Comparison of ENCODE assay signal across 31 cellular contexts in the genomic region with DNA sequence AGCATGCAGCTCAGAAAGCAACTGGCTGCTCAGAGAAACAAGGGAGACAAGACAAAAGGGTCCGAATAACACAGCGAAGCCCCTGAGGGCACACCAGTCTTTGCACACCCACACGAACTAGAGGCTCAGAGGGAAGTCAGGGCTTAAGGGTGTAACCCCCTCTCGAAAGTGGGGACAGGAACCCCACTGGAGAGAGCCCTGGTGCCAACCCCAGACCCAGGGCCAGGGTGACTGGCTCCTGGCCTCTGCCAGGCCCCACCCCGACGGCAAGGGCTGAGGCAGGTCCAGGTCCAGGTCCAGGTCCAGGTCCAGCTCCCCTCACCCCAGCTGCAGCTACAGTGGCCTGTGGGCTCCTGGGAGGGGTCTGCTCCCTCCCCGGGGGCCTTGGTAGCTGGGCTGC. TPM values are rescaled to one million over a fixed set of nuclear protein-coding genes. Genes with fewer than 3 reads are reported as not detected.
DNase-seq lines count a peak whose midpoint lies in the region; ATAC-seq and TF ChIP-seq lines count a peak whose summit lies in the region.
"Had no signal": no experiment of that assay in that cellular context is flagged by ENCODE, and none has a peak within 500 bp of the region (broad histone marks: within the 10 kb centered on the region; RNA-seq: fewer than 3 reads in every experiment).

No MANE protein-coding gene starts in this region.

- no peaks in the 10 kb centered on the region for H3K79me2 ChIP-seq in mesendoderm (ENCODE audit: control insufficient read depth, insufficient read depth, low read length)

- no peak overlapping the region for H2BK5ac ChIP-seq in mesendoderm (ENCODE audit: low read length)

- H3K27me3 ChIP-seq in NT2/D1 (ENCODE audit: insufficient read depth, insufficient read length) (no peaks in the 10 kb centered on the region), mesendoderm (ENCODE audit: insufficient read depth, low read length, poor library complexity) (no peaks in the 10 kb centered on the region)
- H3K27me3 ChIP-seq: brain microvascular endothelial cell, ovary, right atrium auricular region, thyroid gland had no signal

- no peaks in the 10 kb centered on the region for H3K79me1 ChIP-seq in mesendoderm (ENCODE audit: low read length)

- H3K36me3 Mint-ChIP-seq in natural killer cell treated with Interleukin-12 subunit alpha and Interleukin-12 subunit beta and Interleukin-15 and Interleukin-18, amount 100 ng/mL, for 72 hours, result no peaks in the 10 kb centered on the region
- H3K36me3 Mint-ChIP-seq in natural killer cell (no peaks in the 10 kb centered on the region), type B pancreatic cell (no peaks in the 10 kb centered on the region)
- H3K36me3 Mint-ChIP-seq: activated naive CD4-positive, alpha-beta T cell treated with anti-CD3 and anti-CD28 coated beads, Interleukin-2, amount 50 U/mL, for 24 hours; CD4-positive, CD25-positive, alpha-beta regulatory T cell; naive thymus-derived CD4-positive, alpha-beta T cell had no signal

- no peak overlapping the region for H3K23ac ChIP-seq in mesendoderm (ENCODE audit: low read length)

- H2AK5ac ChIP-seq in mesendoderm (ENCODE audit: low read length), result no peak overlapping the region

- H3K27me3 Mint-ChIP-seq in natural killer cell treated with Interleukin-12 subunit alpha and Interleukin-12 subunit beta and Interleukin-15 and Interleukin-18, amount 100 ng/mL, for 72 hours, result peaks cover 10 to 32% of the 10 kb centered on the region in 2 donors
- H3K27me3 Mint-ChIP-seq in natural killer cell (ENCODE audit: low read depth in 2 of 2) (peaks cover 7 to 9% of the 10 kb centered on the region in 2 donors), type B pancreatic cell (peaks cover 3% of the 10 kb centered on the region)
- H3K27me3 Mint-ChIP-seq: activated CD4-positive, alpha-beta memory T cell treated with anti-CD3 and anti-CD28 coated beads, Interleukin-2, amount 10 ng/mL, durations not matched to agents 7 days and 5 days had no signal

- H3K56ac ChIP-seq in mesendoderm (ENCODE audit: low read length), result peak overlapping the region; percentile 13

- peaks cover 16% of the 10 kb centered on the region for H3K9me3 ChIP-seq in NT2/D1 (ENCODE audit: insufficient read depth, low read length)
- H3K9me3 ChIP-seq: heart right ventricle, ovary, right atrium auricular region, thyroid gland had no signal

- H3K9ac ChIP-seq in NT2/D1 (ENCODE audit: insufficient read length, low read depth) (peak overlapping the region; percentile 68), mesendoderm (ENCODE audit: low read length) (no peak overlapping the region)

- no peaks in the 10 kb centered on the region for H3K4me1 Mint-ChIP-seq in natural killer cell treated with Interleukin-12 subunit alpha and Interleukin-12 subunit beta and Interleukin-15 and Interleukin-18, amount 100 ng/mL, for 72 hours (ENCODE audit: low read depth in 2 of 2)
- H3K4me1 Mint-ChIP-seq in natural killer cell (no peaks in the 10 kb centered on the region), type B pancreatic cell (ENCODE audit: unreplicated experiment) (no peaks in the 10 kb centered on the region)
- H3K4me1 Mint-ChIP-seq: activated CD4-positive, alpha-beta memory T cell treated with anti-CD3 and anti-CD28 coated beads, Interleukin-2, amount 10 ng/mL, durations not matched to agents 7 days and 5 days; activated naive CD4-positive, alpha-beta T cell treated with anti-CD3 and anti-CD28 coated beads, Interleukin-2, amount 50 U/mL, for 24 hours; CD4-positive, CD25-positive, alpha-beta regulatory T cell; naive thymus-derived CD4-positive, alpha-beta T cell had no signal

- H2BK120ac ChIP-seq in mesendoderm (ENCODE audit: low read depth, low read length), result no peak overlapping the region

- peak; percentile 28 to 54 for ATAC-seq in natural killer cell treated with Interleukin-12 subunit alpha and Interleukin-12 subunit beta and Interleukin-15 and Interleukin-18, amount 100 ng/mL, for 72 hours
- ATAC-seq in natural killer cell, result no peak
- ATAC-seq in HG03045 (IDR thresholded peaks at IDR 0.05; ENCODE audit: unreplicated experiment), result no peak
- no peak for ATAC-seq in GM18520 (IDR thresholded peaks at IDR 0.05; ENCODE audit: unreplicated experiment)

- no peak for DNase-seq in natural killer cell treated with Interleukin-12 subunit alpha and Interleukin-12 subunit beta and Interleukin-15 and Interleukin-18, amount 100 ng/mL, for 72 hours (ENCODE audit: low spot score)
- no peak for DNase-seq in natural killer cell
- no peak for DNase-seq in NT2/D1 (ENCODE audit: low read depth, low spot score)
- DNase-seq in mesendoderm, result no peak
- DNase-seq in type B pancreatic cell (ENCODE audit: extremely low spot score, unreplicated experiment), result peak; percentile 51
- no peak for DNase-seq in NCI-H510A (lab: John Stamatoyannopoulos, UW)
- DNase-seq: activated CD4-positive, alpha-beta memory T cell treated with anti-CD3 and anti-CD28 coated beads, Interleukin-2, amount 10 ng/mL, durations not matched to agents 7 days and 5 days; AML-193; amniotic stem cell; brain microvascular endothelial cell; CD4-positive, CD25-positive, alpha-beta regulatory T cell; DMS 273 treated with DMSO at 0.1 percent for 48 hours; HCEC 1CT; heart right ventricle; Karpas-422; naive thymus-derived CD4-positive, alpha-beta T cell; NCI-H1436 treated with DMSO at 0.1 percent for 48 hours; stimulated activated CD4-positive, alpha-beta T cell treated with anti-CD3 and anti-CD28 coated beads, Interleukin-2, amount 100 ng/mL, for 24 hours; stimulated activated CD8-positive, alpha-beta memory T cell treated with anti-CD3 and anti-CD28 coated beads, Interleukin-4, amount 100 ng/mL, for 48 hours; thyroid gland had no signal

- intact Hi-C loops in natural killer cell (cut with micrococcal nuclease), result no loop called here

- H3K4ac ChIP-seq in mesendoderm (ENCODE audit: low read depth, low read length), result no peak overlapping the region

- H4K5ac ChIP-seq in mesendoderm (ENCODE audit: low read length), result no peak overlapping the region

- H3K4me3 ChIP-seq in NT2/D1 (ENCODE audit: insufficient read length, low read depth), result no peak overlapping the region
- no peak overlapping the region for H3K4me3 ChIP-seq in mesendoderm (ENCODE audit: low read length)
- H3K4me3 ChIP-seq: heart right ventricle, ovary, right atrium auricular region, thyroid gland had no signal

- no peak overlapping the region for H3K27ac Mint-ChIP-seq in natural killer cell treated with Interleukin-12 subunit alpha and Interleukin-12 subunit beta and Interleukin-15 and Interleukin-18, amount 100 ng/mL, for 72 hours
- H3K27ac Mint-ChIP-seq in natural killer cell (no peak overlapping the region), type B pancreatic cell (no peak overlapping the region)
- H3K27ac Mint-ChIP-seq: activated CD4-positive, alpha-beta memory T cell treated with anti-CD3 and anti-CD28 coated beads, Interleukin-2, amount 10 ng/mL, durations not matched to agents 7 days and 5 days; activated naive CD4-positive, alpha-beta T cell treated with anti-CD3 and anti-CD28 coated beads, Interleukin-2, amount 50 U/mL, for 24 hours; CD4-positive, CD25-positive, alpha-beta regulatory T cell; naive thymus-derived CD4-positive, alpha-beta T cell; T-helper 2 cell treated with Interferon-gamma antibody and Interleukin-4, amounts not matched to agents 5 μg/mL and 100 μg/mL, for 36 hours had no signal

- H3K4me3 Mint-ChIP-seq in natural killer cell treated with Interleukin-12 subunit alpha and Interleukin-12 subunit beta and Interleukin-15 and Interleukin-18, amount 100 ng/mL, for 72 hours, result no peak overlapping the region
- H3K4me3 Mint-ChIP-seq in natural killer cell, result no peak overlapping the region
- no peak overlapping the region for H3K4me3 Mint-ChIP-seq in type B pancreatic cell
- H3K4me3 Mint-ChIP-seq: activated CD4-positive, alpha-beta memory T cell treated with anti-CD3 and anti-CD28 coated beads, Interleukin-2, amount 10 ng/mL, durations not matched to agents 7 days and 5 days; activated naive CD4-positive, alpha-beta T cell treated with anti-CD3 and anti-CD28 coated beads, Interleukin-2, amount 50 U/mL, for 24 hours; CD4-positive, CD25-positive, alpha-beta regulatory T cell; naive thymus-derived CD4-positive, alpha-beta T cell; T-helper 2 cell treated with Interferon-gamma antibody and Interleukin-4, amounts not matched to agents 5 μg/mL and 100 μg/mL, for 36 hours had no signal

- H3K18ac ChIP-seq in mesendoderm (ENCODE audit: low read length), result no peak overlapping the region

- H3K27ac ChIP-seq in mesendoderm (ENCODE audit: low read depth, low read length), result no peak overlapping the region
- H3K27ac ChIP-seq: brain microvascular endothelial cell, heart right ventricle, ovary, right atrium auricular region, thyroid gland had no signal

- H3K4me2 ChIP-seq in mesendoderm (ENCODE audit: low read length), result no peak overlapping the region

- H3K9me3 Mint-ChIP-seq in natural killer cell treated with Interleukin-12 subunit alpha and Interleukin-12 subunit beta and Interleukin-15 and Interleukin-18, amount 100 ng/mL, for 72 hours, result no peaks in the 10 kb centered on the region
- H3K9me3 Mint-ChIP-seq in natural killer cell (no peaks in the 10 kb centered on the region), type B pancreatic cell (no peaks in the 10 kb centered on the region)
- H3K9me3 Mint-ChIP-seq: activated CD4-positive, alpha-beta memory T cell treated with anti-CD3 and anti-CD28 coated beads, Interleukin-2, amount 10 ng/mL, durations not matched to agents 7 days and 5 days; activated naive CD4-positive, alpha-beta T cell treated with anti-CD3 and anti-CD28 coated beads, Interleukin-2, amount 50 U/mL, for 24 hours; T-helper 2 cell treated with Interferon-gamma antibody and Interleukin-4, amounts not matched to agents 5 μg/mL and 100 μg/mL, for 36 hours had no signal

- H3K4me1 ChIP-seq in NT2/D1 (ENCODE audit: insufficient read depth, insufficient read length) (peaks cover 22% of the 10 kb centered on the region), mesendoderm (ENCODE audit: control insufficient read depth, low read depth, low read length) (no peaks in the 10 kb centered on the region)
- H3K4me1 ChIP-seq: heart right ventricle, right atrium auricular region, thyroid gland had no signal

- H2BK15ac ChIP-seq in mesendoderm (replicated peaks; ENCODE audit: low read depth), result no peak overlapping the region

- WGBS in mesendoderm (ENCODE audit: extremely low coverage, insufficient coverage, low lambda C conversion rate), result no CpG with 5 or more reads among the region's 7 CpGs

- TF ChIP-seq CTCF in natural killer cell (IDR thresholded peaks at IDR 0.05) (no peak), type B pancreatic cell (conservative IDR thresholded peaks at IDR 0.05) (no peak)

- H3K36me3 ChIP-seq in NT2/D1 (ENCODE audit: insufficient read depth, insufficient read length, low read length), result no peaks in the 10 kb centered on the region
- H3K36me3 ChIP-seq in mesendoderm (ENCODE audit: control insufficient read depth, insufficient read depth, low read length), result no peaks in the 10 kb centered on the region
- H3K36me3 ChIP-seq: brain microvascular endothelial cell, heart right ventricle, ovary, right atrium auricular region, thyroid gland had no signal

- H4K8ac ChIP-seq in mesendoderm (ENCODE audit: low read depth, low read length), result no peak overlapping the region

RNA-seq across cellular contexts. Expression of a gene that starts 10.5 kb away (rescaled TPM):
- total RNA-seq in natural killer cell treated with Interleukin-12 subunit alpha and Interleukin-12 subunit beta and Interleukin-15 and Interleukin-18, amount 100 ng/mL, for 72 hours, result not detected
- total RNA-seq in natural killer cell (not detected), type B pancreatic cell (ENCODE audit: low replicate concordance) (not detected in 2 replicates)
- not detected for polyA plus RNA-seq in mesendoderm (2013, experiment 1 of 2)
- polyA plus RNA-seq in mesendoderm (2013, experiment 2 of 2), result not detected
- total RNA-seq: A673; activated CD4-positive, alpha-beta memory T cell treated with anti-CD3 and anti-CD28 coated beads, Interleukin-2, amount 10 ng/mL, durations not matched to agents 7 days and 5 days; CD4-positive, CD25-positive, alpha-beta regulatory T cell; cerebellum; frontal cortex; heart right ventricle; kidney epithelial cell; lower leg skin; naive thymus-derived CD4-positive, alpha-beta T cell; ovary; right atrium auricular region; thyroid gland had no signal
- polyA plus RNA-seq: CD4-positive, CD25-positive, alpha-beta regulatory T cell; heart right ventricle; naive thymus-derived CD4-positive, alpha-beta T cell had no signal

Comparison
In these comparisons a context has a peak if more than half of its experiments do, and no peak if none do; other contexts are left out.
1. ATAC-seq: peak in natural killer cell treated with Interleukin-12 subunit alpha and Interleukin-12 subunit beta and Interleukin-15 and Interleukin-18, amount 100 ng/mL, for 72 hours (2 of 2); none in natural killer cell (0 of 3), HG03045 (single experiment) and GM18520 (single experiment).